In the genomic region with DNA sequence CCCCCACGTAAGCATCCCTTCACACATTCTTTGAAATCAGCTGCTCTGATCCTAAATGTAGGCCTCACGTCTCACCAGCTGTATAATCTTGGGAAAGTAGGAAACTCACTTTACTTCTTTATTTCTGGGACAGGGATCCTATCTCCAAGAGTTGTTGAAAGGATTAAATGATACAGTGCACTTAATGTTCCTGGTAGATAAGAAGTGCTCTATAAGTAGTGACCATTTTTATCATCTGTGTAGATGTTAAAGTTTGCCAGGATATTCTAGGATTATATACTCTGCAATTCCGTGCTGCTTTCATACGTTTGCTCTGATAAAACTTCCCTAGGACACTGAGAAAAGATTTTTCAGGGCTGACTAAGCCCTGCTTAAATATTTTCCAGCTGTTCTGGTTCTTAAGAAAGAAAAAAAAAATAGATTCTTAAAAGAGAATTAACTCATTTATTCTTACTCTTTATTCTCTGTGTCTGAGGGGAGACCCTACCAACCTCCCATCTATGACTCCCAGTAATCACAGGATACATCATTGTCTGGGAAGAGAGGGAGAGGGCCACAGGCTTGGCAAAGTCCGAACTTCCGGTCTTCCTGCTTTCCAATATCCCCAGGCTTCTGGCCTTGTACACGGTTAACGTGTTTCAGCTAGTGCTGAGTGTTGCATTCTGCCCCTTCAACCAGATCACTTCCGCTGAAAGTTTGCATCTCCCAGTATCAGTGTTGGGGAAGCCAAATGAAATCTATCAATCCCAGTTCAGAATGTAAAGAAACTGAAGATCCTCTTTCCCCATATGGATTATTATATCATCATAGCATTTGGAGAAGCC, we compare ENCODE assay signal across 27 cellular contexts.
DNase-seq lines count a peak whose midpoint lies in the region; ATAC-seq and TF ChIP-seq lines count a peak whose summit lies in the region.
"Had no signal": no experiment of that assay in that cellular context is flagged by ENCODE, and none has a peak within 500 bp of the region (broad histone marks: within the 10 kb centered on the region; RNA-seq: fewer than 3 reads in every experiment).

No MANE protein-coding gene starts in this region.

- H3K36me3 Mint-ChIP-seq in chondrocyte (ENCODE audit: low read depth) (no peaks in the 10 kb centered on the region), mesothelial cell of epicardium (no peaks in the 10 kb centered on the region)
- no peaks in the 10 kb centered on the region for H3K36me3 Mint-ChIP-seq in activated T-helper 17 cell treated with anti-CD3 and anti-CD28 coated beads, Interleukin-2, amount 50 U/mL, for 72 hours (ENCODE audit: low read depth)
- H3K36me3 Mint-ChIP-seq: activated CD4-positive, alpha-beta memory T cell treated with anti-CD3 and anti-CD28 coated beads for 36 hours; CD4-positive, CD25-positive, alpha-beta regulatory T cell had no signal

- H3K27me3 Mint-ChIP-seq in chondrocyte (ENCODE audit: low read depth) (no peaks in the 10 kb centered on the region), mesothelial cell of epicardium (ENCODE audit: low read depth) (peaks cover 26% of the 10 kb centered on the region)
- no peaks in the 10 kb centered on the region for H3K27me3 Mint-ChIP-seq in activated T-helper 17 cell treated with anti-CD3 and anti-CD28 coated beads, Interleukin-2, amount 50 U/mL, for 72 hours
- H3K27me3 Mint-ChIP-seq: activated B cell treated with CpG ODN at 0.5 μM for 24 hours; activated CD4-positive, alpha-beta memory T cell treated with anti-CD3 and anti-CD28 coated beads for 36 hours; CD4-positive, CD25-positive, alpha-beta regulatory T cell; natural killer cell treated with Interleukin-12 subunit alpha and Interleukin-12 subunit beta and Interleukin-15 and Interleukin-18, amount 100 ng/mL, for 72 hours had no signal

- ATAC-seq in GM18511 (IDR thresholded peaks at IDR 0.05; ENCODE audit: unreplicated experiment): no peak
- no peak for ATAC-seq in HG02884 (IDR thresholded peaks at IDR 0.05; ENCODE audit: unreplicated experiment)
- no peak for ATAC-seq in activated T-helper 17 cell treated with anti-CD3 and anti-CD28 coated beads, Interleukin-2, amount 50 U/mL, for 72 hours (replicated peaks)
- ATAC-seq: activated naive CD4-positive, alpha-beta T cell treated with anti-CD3 and anti-CD28 coated beads, Interleukin-2, amount 50 U/mL, for 72 hours; gastroesophageal sphincter; GM23338; natural killer cell treated with Interleukin-12 subunit alpha and Interleukin-12 subunit beta and Interleukin-15 and Interleukin-18, amount 100 ng/mL, for 72 hours had no signal

- H3K9me3 Mint-ChIP-seq in chondrocyte (ENCODE audit: low read depth) (no peaks in the 10 kb centered on the region), mesothelial cell of epicardium (no peaks in the 10 kb centered on the region)
- peaks cover 11% of the 10 kb centered on the region for H3K9me3 Mint-ChIP-seq in activated T-helper 17 cell treated with anti-CD3 and anti-CD28 coated beads, Interleukin-2, amount 50 U/mL, for 72 hours

- TF ChIP-seq CTCF in chondrocyte (IDR thresholded peaks at IDR 0.05): no peak
- TF ChIP-seq CTCF in mesothelial cell of epicardium (IDR thresholded peaks at IDR 0.05; ENCODE audit: unreplicated experiment): no peak

- H3K27ac Mint-ChIP-seq in chondrocyte (ENCODE audit: unreplicated experiment) (peak overlapping the region; percentile 85), mesothelial cell of epicardium (peak overlapping the region; percentile 62)
- H3K27ac Mint-ChIP-seq in activated T-helper 17 cell treated with anti-CD3 and anti-CD28 coated beads, Interleukin-2, amount 50 U/mL, for 72 hours: no peak overlapping the region
- H3K27ac Mint-ChIP-seq: activated B cell treated with CpG ODN at 0.5 μM for 24 hours; activated CD4-positive, alpha-beta memory T cell treated with anti-CD3 and anti-CD28 coated beads for 36 hours; activated naive CD4-positive, alpha-beta T cell treated with anti-CD3 and anti-CD28 coated beads, Interleukin-2, amount 50 U/mL, for 72 hours; activated T-helper 2 cell treated with anti-CD3 and anti-CD28 coated beads, Interferon-gamma antibody, Interleukin-2, Interleukin-4, amounts not matched to agents 10 μg/mL and 5 μg/mL and 100 μg/mL, durations not matched to agents 14 hours and 24 hours and 36 hours; CD4-positive, CD25-positive, alpha-beta regulatory T cell; GM23338; natural killer cell treated with Interleukin-12 subunit alpha and Interleukin-12 subunit beta and Interleukin-15 and Interleukin-18, amount 100 ng/mL, for 72 hours had no signal

- H3K4me1 Mint-ChIP-seq in chondrocyte (ENCODE audit: low read depth) (peaks cover 37% of the 10 kb centered on the region), mesothelial cell of epicardium (peaks cover 10% of the 10 kb centered on the region)
- no peaks in the 10 kb centered on the region for H3K4me1 Mint-ChIP-seq in activated T-helper 17 cell treated with anti-CD3 and anti-CD28 coated beads, Interleukin-2, amount 50 U/mL, for 72 hours
- H3K4me1 Mint-ChIP-seq: activated B cell treated with CpG ODN at 0.5 μM for 24 hours; CD4-positive, CD25-positive, alpha-beta regulatory T cell had no signal

- H3K4me3 Mint-ChIP-seq in chondrocyte (ENCODE audit: unreplicated experiment) (no peak overlapping the region), mesothelial cell of epicardium (no peak overlapping the region)
- no peak overlapping the region for H3K4me3 Mint-ChIP-seq in activated T-helper 17 cell treated with anti-CD3 and anti-CD28 coated beads, Interleukin-2, amount 50 U/mL, for 72 hours
- H3K4me3 Mint-ChIP-seq: activated B cell treated with CpG ODN at 0.5 μM for 24 hours; activated CD4-positive, alpha-beta memory T cell treated with anti-CD3 and anti-CD28 coated beads for 36 hours; CD4-positive, CD25-positive, alpha-beta regulatory T cell; GM23338; natural killer cell treated with Interleukin-12 subunit alpha and Interleukin-12 subunit beta and Interleukin-15 and Interleukin-18, amount 100 ng/mL, for 72 hours had no signal

- DNase-seq in AG20443 (ENCODE audit: low spot score): peak; percentile 33
- DNase-seq in SHP77 (lab: John Stamatoyannopoulos, UW): peak; percentile 23 to 53
- no peak for DNase-seq in chondrocyte (ENCODE audit: low spot score)
- no peak for DNase-seq in mesothelial cell of epicardium (ENCODE audit: low spot score in 2 of 2, unreplicated experiment in 2 of 2)
- DNase-seq in NCI-H2107 (lab: John Stamatoyannopoulos, UW): no peak
- DNase-seq: activated B cell treated with CpG ODN at 0.5 μM for 24 hours; activated CD4-positive, alpha-beta memory T cell treated with anti-CD3 and anti-CD28 coated beads for 36 hours; activated CD8-positive, alpha-beta memory T cell treated with anti-CD3 and anti-CD28 coated beads, Interleukin-2, amount 50 U/mL, for 48 hours; CD4-positive, CD25-positive, alpha-beta regulatory T cell; effector CD4-positive, alpha-beta T cell; erythroblast; hypothalamus; NCI-H1092; NCI-H1930; NCI-H226; stimulated activated CD4-positive, alpha-beta T cell treated with anti-CD3 and anti-CD28 coated beads, Interleukin-12 subunit alpha, Interleukin-12 subunit beta, amount 100 ng/mL, for 4 hours; stimulated activated CD4-positive, alpha-beta T cell treated with anti-CD3 and anti-CD28 coated beads, Interleukin-4, amount 100 ng/mL, for 4 hours; T1000; testis had no signal

Comparison
In these comparisons a context has a peak if more than half of its experiments do, and no peak if none do; other contexts are left out.
1. DNase-seq: peak in AG20443 (single experiment) and SHP77 (2 of 2); none in chondrocyte (single experiment), mesothelial cell of epicardium (0 of 2) and NCI-H2107 (single experiment).